Comparison of ENCODE assay signal across 27 cellular contexts in genomic region chr17:38533241-38533640, GRCh38.
"Had no signal": no experiment of that assay in that cellular context is flagged by ENCODE, and none has a peak within 500 bp of the region (broad histone marks: within the 10 kb centered on the region; RNA-seq: fewer than 3 reads in every experiment).

No MANE protein-coding gene starts in this region.

- H3K4me1 Mint-ChIP-seq: naive thymus-derived CD4-positive, alpha-beta T cell; natural killer cell had no signal

- H3K36me3 ChIP-seq: ovary, prostate gland, right atrium auricular region, right lobe of liver, sigmoid colon, stomach, thoracic aorta, thyroid gland, tibial nerve, upper lobe of left lung, vagina had no signal

- H3K27me3 ChIP-seq: ovary, right atrium auricular region, right lobe of liver, thyroid gland, vagina had no signal

- H3K9me3 Mint-ChIP-seq: natural killer cell; nephron; stimulated activated effector memory CD8-positive, alpha-beta T cell treated with anti-CD3 and anti-CD28 coated beads, Interleukin-12 subunit alpha, Interleukin-12 subunit beta, amount 100 ng/mL, for 72 hours; stimulated activated naive B cell treated with anti-CD40 and anti-IgM and Interleukin-4, amounts not matched to agents 10 μg/mL and 1 μg/mL and 100 μg/mL, for 72 hours; stimulated activated naive CD8-positive, alpha-beta T cell treated with anti-CD3 and anti-CD28 coated beads, Interleukin-15, Interleukin-2, amounts not matched to agents 100 ng/mL and 50 ng/mL, for 24 hours had no signal

- H3K27ac Mint-ChIP-seq: naive thymus-derived CD4-positive, alpha-beta T cell; natural killer cell; nephron; stimulated activated effector memory CD8-positive, alpha-beta T cell treated with anti-CD3 and anti-CD28 coated beads, Interleukin-12 subunit alpha, Interleukin-12 subunit beta, amount 100 ng/mL, for 72 hours; stimulated activated naive B cell treated with anti-CD40 and anti-IgM and Interleukin-4, amounts not matched to agents 10 μg/mL and 1 μg/mL and 100 μg/mL, for 72 hours; stimulated activated naive CD8-positive, alpha-beta T cell treated with anti-CD3 and anti-CD28 coated beads, Interleukin-15, Interleukin-2, amounts not matched to agents 100 ng/mL and 50 ng/mL, for 24 hours had no signal

- H3K27ac ChIP-seq: ovary, parathyroid adenoma, prostate gland, right atrium auricular region, right lobe of liver, sigmoid colon, stomach, thoracic aorta, thyroid gland, tibial nerve, upper lobe of left lung, vagina had no signal

- H3K9me3 ChIP-seq: ovary, prostate gland, right atrium auricular region, right lobe of liver, sigmoid colon, stomach, thoracic aorta, thyroid gland, tibial nerve, upper lobe of left lung, vagina had no signal

- H3K36me3 Mint-ChIP-seq: naive thymus-derived CD4-positive, alpha-beta T cell; natural killer cell; stimulated activated effector memory CD8-positive, alpha-beta T cell treated with anti-CD3 and anti-CD28 coated beads, Interleukin-12 subunit alpha, Interleukin-12 subunit beta, amount 100 ng/mL, for 72 hours had no signal

- H2AFZ ChIP-seq: parathyroid adenoma had no signal

- H3K4me1 ChIP-seq: parathyroid adenoma, prostate gland, right atrium auricular region, right lobe of liver, stomach, thyroid gland, tibial nerve, upper lobe of left lung, vagina had no signal

- DNase-seq: naive thymus-derived CD4-positive, alpha-beta T cell; natural killer cell; occipital lobe; retina; sigmoid colon; small intestine; stimulated activated CD4-positive, alpha-beta T cell treated with anti-CD3 and anti-CD28 coated beads, Interleukin-15, amount 100 ng/mL, for 24 hours; stimulated activated CD4-positive, alpha-beta T cell treated with anti-CD3 and anti-CD28 coated beads, Interleukin-2, amount 100 ng/mL, for 24 hours; stimulated activated CD4-positive, alpha-beta T cell treated with anti-CD3 and anti-CD28 coated beads, Interleukin-2, amount 100 ng/mL, for 48 hours; stimulated activated CD4-positive, alpha-beta T cell treated with anti-CD3 and anti-CD28 coated beads, Interleukin-4, amount 100 ng/mL, for 24 hours; stimulated activated naive B cell treated with anti-CD40 and anti-IgM and Interleukin-4, amounts not matched to agents 10 μg/mL and 1 μg/mL and 100 μg/mL, for 72 hours; stimulated activated naive CD4-positive, alpha-beta T cell treated with Interleukin-2 at 50 U/mL for 16 hours; stomach; thyroid gland; trophoblast cell; upper lobe of left lung had no signal

- H3K4me3 ChIP-seq: ovary, prostate gland, right atrium auricular region, right lobe of liver, sigmoid colon, stomach, thoracic aorta, thyroid gland, tibial nerve, upper lobe of left lung, vagina had no signal

- H3K4me3 Mint-ChIP-seq: naive thymus-derived CD4-positive, alpha-beta T cell; natural killer cell; nephron; stimulated activated effector memory CD8-positive, alpha-beta T cell treated with anti-CD3 and anti-CD28 coated beads, Interleukin-12 subunit alpha, Interleukin-12 subunit beta, amount 100 ng/mL, for 72 hours; stimulated activated naive B cell treated with anti-CD40 and anti-IgM and Interleukin-4, amounts not matched to agents 10 μg/mL and 1 μg/mL and 100 μg/mL, for 72 hours; stimulated activated naive CD8-positive, alpha-beta T cell treated with anti-CD3 and anti-CD28 coated beads, Interleukin-15, Interleukin-2, amounts not matched to agents 100 ng/mL and 50 ng/mL, for 24 hours had no signal

- ATAC-seq: naive thymus-derived CD4-positive, alpha-beta T cell; natural killer cell; stimulated activated effector memory CD8-positive, alpha-beta T cell treated with anti-CD3 and anti-CD28 coated beads, Interleukin-12 subunit alpha, Interleukin-12 subunit beta, amount 100 ng/mL, for 72 hours; stimulated activated naive B cell treated with anti-CD40 and anti-IgM and Interleukin-4, amounts not matched to agents 10 μg/mL and 1 μg/mL and 100 μg/mL, for 72 hours had no signal

- H3K9ac ChIP-seq: parathyroid adenoma had no signal
